31 cellular contexts compared by ENCODE assay signal in the genomic region with DNA sequence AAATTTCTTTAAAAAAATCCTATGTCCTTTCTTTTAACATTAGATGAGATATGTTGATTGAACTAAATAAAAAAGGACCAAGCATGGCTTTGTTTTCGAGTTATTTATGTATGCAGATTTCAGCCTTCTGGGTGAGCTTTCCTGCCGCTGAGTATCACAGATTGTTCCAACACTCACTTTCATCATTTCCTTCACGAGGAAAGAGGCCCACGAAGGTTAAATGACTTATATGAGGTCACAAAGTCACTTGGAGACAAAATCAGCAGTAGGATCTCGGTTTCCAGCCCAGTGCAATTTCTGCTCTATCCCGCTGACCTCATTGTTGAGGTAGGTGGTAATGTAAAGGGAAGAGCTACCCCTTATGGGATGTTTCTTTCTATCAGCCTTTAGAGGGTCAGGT.
"Had no signal": no experiment of that assay in that cellular context is flagged by ENCODE, and none has a peak within 500 bp of the region (broad histone marks: within the 10 kb centered on the region; RNA-seq: fewer than 3 reads in every experiment).

No MANE protein-coding gene starts in this region.

- H3K4me1 ChIP-seq: adrenal gland, body of pancreas had no signal

- FAIRE-seq: astrocyte, TTC549 had no signal

- DNase-seq: activated B cell treated with CpG ODN at 0.5 μM for 24 hours; activated CD4-positive, alpha-beta memory T cell treated with anti-CD3 and anti-CD28 coated beads for 36 hours; activated CD4-positive, alpha-beta T cell treated with anti-CD3 and anti-CD28 coated beads for 4 hours; activated CD4-positive, alpha-beta T cell treated with anti-CD3 and anti-CD28 coated beads, Interleukin-2, amount 10 ng/mL, durations not matched to agents 24 days and 14 days; activated CD4-positive, alpha-beta T cell treated with anti-CD3 and anti-CD28 coated beads, Interleukin-2, amount 50 U/mL, for 1 hour; activated CD4-positive, alpha-beta T cell treated with anti-CD3 and anti-CD28 coated beads, Interleukin-2, amount 50 U/mL, for 4 hours; activated CD4-positive, CD25-positive, alpha-beta regulatory T cell treated with anti-CD3 and anti-CD28 coated beads, Interleukin-2, amount 50 U/mL, for 72 hours; activated CD8-positive, alpha-beta memory T cell treated with anti-CD3 and anti-CD28 coated beads, Interleukin-2, amount 50 U/mL, for 4 hours; activated CD8-positive, alpha-beta T cell treated with anti-CD3 and anti-CD28 coated beads for 36 hours; activated effector memory CD4-positive, alpha-beta T cell treated with anti-CD3 and anti-CD28 coated beads, Interleukin-2, amount 50 U/mL, for 16 hours; activated gamma-delta T cell treated with Interleukin-2 at 50 U/mL for 16 hours; activated naive CD4-positive, alpha-beta T cell; activated naive CD4-positive, alpha-beta T cell treated with anti-CD3 and anti-CD28 coated beads for 36 hours; activated naive CD4-positive, alpha-beta T cell treated with anti-CD3 and anti-CD28 coated beads, Interleukin-2, amount 50 U/mL, for 16 hours; activated naive CD8-positive, alpha-beta T cell treated with anti-CD3 and anti-CD28 coated beads for 36 hours; activated T-cell treated with anti-CD3 and anti-CD28 coated beads for 4 hours; activated T-cell treated with anti-CD3 and anti-CD28 coated beads, Interleukin-2, amount 50 U/mL, for 1 hour; activated T-cell treated with anti-CD3 and anti-CD28 coated beads, Interleukin-2, amount 50 U/mL, for 4 hours; activated T-cell treated with anti-CD3 and anti-CD28 coated beads, Interleukin-2, amount 50 U/mL, for 72 hours; adrenal gland; amniotic stem cell; aorta; body of pancreas; brain microvascular endothelial cell; central memory CD4-positive, alpha-beta T cell; T-helper 1 cell; T-helper 2 cell; T-helper 9 cell had no signal

- H3K36me3 ChIP-seq: adrenal gland, brain microvascular endothelial cell had no signal

- H3K27me3 ChIP-seq: body of pancreas, brain microvascular endothelial cell had no signal

- H3K4me3 ChIP-seq: adrenal gland, body of pancreas had no signal

- H3K27ac ChIP-seq: adrenal gland, body of pancreas, brain microvascular endothelial cell, VCaP had no signal

- H3K9me3 ChIP-seq: adrenal gland, body of pancreas had no signal
